ENCODE assay signal across 8 cellular contexts in the genomic region with DNA sequence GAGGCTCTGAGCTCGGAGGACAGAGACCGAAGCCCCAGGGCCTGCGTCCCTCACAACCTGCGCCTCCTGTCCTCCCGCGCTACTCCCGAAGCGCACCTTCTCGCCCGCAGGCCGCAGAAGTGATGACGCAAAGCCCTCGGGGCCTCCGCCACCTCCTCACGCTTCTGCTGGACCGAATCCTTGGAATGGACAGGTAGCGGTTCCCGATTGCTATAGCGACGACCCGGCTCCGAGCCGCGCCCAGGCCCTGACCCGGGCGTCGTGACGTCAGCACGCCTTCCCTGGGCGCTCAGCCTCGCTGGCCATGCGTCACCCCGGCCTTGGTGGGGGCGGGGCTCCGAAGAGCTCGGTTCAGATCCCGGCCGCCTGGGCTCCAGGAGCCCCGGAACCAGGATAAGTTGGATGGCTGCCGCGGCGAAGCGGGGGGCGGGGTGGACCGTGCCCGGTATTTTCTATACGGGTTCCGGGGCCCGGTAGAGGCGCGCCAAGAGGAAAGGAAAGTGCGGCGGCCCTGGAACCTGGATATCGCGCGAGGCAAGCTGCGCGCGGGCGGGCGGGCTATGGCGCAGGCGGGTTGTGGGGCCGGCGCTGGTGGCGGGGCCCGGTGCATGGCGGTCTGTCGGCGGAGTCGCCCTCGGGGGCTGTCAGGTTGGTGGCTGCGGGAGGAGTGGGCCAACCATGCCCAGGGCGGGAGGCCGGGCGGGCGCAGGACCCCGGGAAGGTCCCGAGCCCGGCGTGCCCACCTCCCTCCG. TPM values are rescaled to one million over a fixed set of nuclear protein-coding genes. Genes with fewer than 3 reads are reported as not detected.
DNase-seq lines count a peak whose midpoint lies in the region; ATAC-seq, FAIRE-seq and TF ChIP-seq lines count a peak whose summit lies in the region.

A gene (plus strand): TSS at position 542 of the 752 bp plus-strand sequence. CDS start 21,417 bp downstream, outside the sequence.

- 0 out of 22 replicates have a peak, but pooled peaks cover 0 to 3% (median 0%) of the 10 kb centered on the region in 11 experiments for H3K36me3 ChIP-seq in BLaER1 treated with 17β-estradiol and CSF1 and Interleukin-3, amounts not matched to agents 10 nM and 100 nM
- no peaks in the 10 kb centered on the region for H3K36me3 ChIP-seq in HepG2 (replicated peaks in 1 of 2; ENCODE audit: control insufficient read depth in 1 of 2, insufficient read depth in 2 of 2, low read length in 2 of 2)

- H3K4me3 Mint-ChIP-seq in dendritic cell treated with granulocyte-macrophage colony-stimulating factor and Interleukin-4, amounts not matched to agents 40 ng/mL and 50 ng/mL, for 4 days: peak within 1 kb of the TSS; percentile 88

- in situ Hi-C loops in HepG2 (cut with HindIII; ENCODE audit: extremely low pct_ligation_motif_present, low pct_unique_long_range_greater_than_20kb): no loop called here

- peaks cover 29 to 47% (median 42%) of the 10 kb centered on the region in 10 experiments for H3K4me1 ChIP-seq in BLaER1 treated with 17β-estradiol and CSF1 and Interleukin-3, amounts not matched to agents 10 nM and 100 nM
- peaks cover 51% of the 10 kb centered on the region for H3K4me1 ChIP-seq in HepG2 (ENCODE audit: insufficient read depth, low read length)

- H3K79me2 ChIP-seq in HepG2 (ENCODE audit: insufficient read depth, low read length): peaks cover 9% of the 10 kb centered on the region

- TF ChIP-seq RAD21 in HepG2 (CRISPR knock-in tag; IDR thresholded peaks at IDR 0.05): no peak; the same call in none of the 2 replicates

- DNase-seq in NCI-H748 treated with DMSO at 0.1 percent for 48 hours (lab: John Stamatoyannopoulos, UW): peak; percentile 93
- peak; percentile 77 to 87 for DNase-seq in activated CD4-positive, alpha-beta T cell treated with anti-CD3 and anti-CD28 coated beads, Interleukin-2, amount 50 U/mL, for 24 hours (ENCODE audit: low read depth in 1 of 2, low spot score in 1 of 2)
- DNase-seq in HepG2 (ENCODE audit: low spot score): peak; percentile 96
- peak; percentile 92 for DNase-seq in stimulated activated CD4-positive, alpha-beta T cell treated with anti-CD3 and anti-CD28 coated beads, Interleukin-4, amount 100 ng/mL, for 1 hour

- ATAC-seq in GM19351 (IDR thresholded peaks at IDR 0.05; ENCODE audit: unreplicated experiment): peak; percentile 80
- ATAC-seq in HG03558 (IDR thresholded peaks at IDR 0.05; ENCODE audit: extremely low read depth, unreplicated experiment): peak; percentile 55
- peak; percentile 90 for ATAC-seq in HepG2

- H3K4me3 ChIP-seq in BLaER1 treated with 17β-estradiol and CSF1 and Interleukin-3, amounts not matched to agents 10 nM and 100 nM: peak within 1 kb of the TSS; percentile 65 to 93 (median 80)
- peak within 1 kb of the TSS; percentile 69 to 97 (median 77) for H3K4me3 ChIP-seq in HepG2 (replicated peaks in 1 of 3; ENCODE audit: insufficient read depth in 1 of 3, low read depth in 2 of 3, low read length in 3 of 3)

- intact Hi-C loops in dendritic cell treated with granulocyte-macrophage colony-stimulating factor and Interleukin-4, amounts not matched to agents 40 ng/mL and 50 ng/mL, for 4 days (cut with micrococcal nuclease): no loop called here
- intact Hi-C loops in HepG2 (cut with micrococcal nuclease; ENCODE audit: unreplicated experiment): no loop called here

- no TSS peak for BruUV-seq in HepG2 (replicated peaks; lab: Mats Ljungman, UMichigan)

- H3K9ac ChIP-seq in BLaER1 treated with 17β-estradiol and CSF1 and Interleukin-3, amounts not matched to agents 10 nM and 100 nM: peak within 1 kb of the TSS; percentile 92 to 98 (median 97)
- H3K9ac ChIP-seq in HepG2 (ENCODE audit: insufficient read depth, low read depth, low read length): peak within 1 kb of the TSS; percentile 97

- POLR2A ChIA-PET in HepG2 (lab: Yijun Ruan, JAX): interaction anchor here (0.5 to 1.7 kb wide), 26 partner anchors 9 to 1271 kb away, joined by 3 to 18 read pairs (median 4); a partner anchor contains a TSS

- peak within 1 kb of the TSS; percentile 85 to 98 (median 93) for H3K4me2 ChIP-seq in BLaER1 treated with 17β-estradiol and CSF1 and Interleukin-3, amounts not matched to agents 10 nM and 100 nM
- H3K4me2 ChIP-seq in HepG2 (ENCODE audit: low read depth, low read length): peak within 1 kb of the TSS; percentile 94

- CTCF ChIA-PET in HepG2 (lab: Yijun Ruan, JAX; ENCODE audit: low intra/inter-chr PET ratio, low total read pairs): no interaction called here

- peak within 1 kb of the TSS; percentile 91 for H3K27ac Mint-ChIP-seq in dendritic cell treated with granulocyte-macrophage colony-stimulating factor and Interleukin-4, amounts not matched to agents 40 ng/mL and 50 ng/mL, for 4 days

- FAIRE-seq in HepG2 (lab: Jason Lieb, UNC): peak; percentile 60

- H4K20me1 ChIP-seq in BLaER1 treated with 17β-estradiol and CSF1 and Interleukin-3, amounts not matched to agents 10 nM and 100 nM: peaks cover 0 to 8% (median 0%) of the 10 kb centered on the region in 11 experiments; a peak in 3 of 22 replicates
- H4K20me1 ChIP-seq in HepG2 (ENCODE audit: insufficient read depth, low read length): no peaks in the 10 kb centered on the region

- H3K9me3 ChIP-seq in BLaER1 treated with 17β-estradiol and CSF1 and Interleukin-3, amounts not matched to agents 10 nM and 100 nM (replicated peaks in 1 of 11): no peaks in the 10 kb centered on the region
- no peaks in the 10 kb centered on the region for H3K9me3 ChIP-seq in HepG2 (ENCODE audit: low read length)

- H3K27ac ChIP-seq in BLaER1 treated with 17β-estradiol and CSF1 and Interleukin-3, amounts not matched to agents 10 nM and 100 nM: peak within 1 kb of the TSS; percentile 94 to 99 (median 95)
- peak within 1 kb of the TSS; percentile 93 for H3K27ac ChIP-seq in HepG2 (ENCODE audit: extremely low read length, insufficient read depth, low read length)

- H3K36me3 Mint-ChIP-seq in dendritic cell treated with granulocyte-macrophage colony-stimulating factor and Interleukin-4, amounts not matched to agents 40 ng/mL and 50 ng/mL, for 4 days (ENCODE audit: low read depth): peaks cover 14% of the 10 kb centered on the region

- whole genome bisulfite sequencing in HepG2 (ENCODE audit: low lambda C conversion rate): under 1% methylated on average over 38 of the region's 82 CpGs

- peaks cover 45% of the 10 kb centered on the region for H3K4me1 Mint-ChIP-seq in dendritic cell treated with granulocyte-macrophage colony-stimulating factor and Interleukin-4, amounts not matched to agents 40 ng/mL and 50 ng/mL, for 4 days (ENCODE audit: low read depth)

- peak; percentile 13 to 68; a peak in 3 of 4 replicates for TF ChIP-seq EP300 in HepG2 (IDR thresholded peaks at IDR 0.05; ENCODE audit: low read depth in 2 of 2, low read length in 2 of 2)
- no peak; the same call in 1 of the 2 replicates for TF ChIP-seq EP300 in HepG2 (CRISPR knock-in tag; IDR thresholded peaks at IDR 0.05; ENCODE audit: borderline replicate concordance)

- no peaks in the 10 kb centered on the region for H3K9me3 Mint-ChIP-seq in dendritic cell treated with granulocyte-macrophage colony-stimulating factor and Interleukin-4, amounts not matched to agents 40 ng/mL and 50 ng/mL, for 4 days

- no peaks in the 10 kb centered on the region for H3K27me3 ChIP-seq in BLaER1 treated with 17β-estradiol and CSF1 and Interleukin-3, amounts not matched to agents 10 nM and 100 nM
- H3K27me3 ChIP-seq in HepG2 (ENCODE audit: control insufficient read depth in 1 of 2, insufficient read depth in 2 of 2, low read length in 2 of 2): no peaks in the 10 kb centered on the region; a peak in 1 of 5 replicates

- no peak; the same call in 1 of the 2 replicates for TF ChIP-seq CTCF in HepG2 (CRISPR knock-in tag; IDR thresholded peaks at IDR 0.05)

- H2AFZ ChIP-seq in HepG2 (ENCODE audit: low read length): peak within 1 kb of the TSS; percentile 37

- peak in 1 of 2 experiments; percentile 73; a peak in 2 of 4 replicates for TF ChIP-seq POLR2A in HepG2 (IDR thresholded peaks at IDR 0.05; ENCODE audit: insufficient read depth in 1 of 2, low read depth in 2 of 2, low read length in 2 of 2)

- H3K27me3 Mint-ChIP-seq in dendritic cell treated with granulocyte-macrophage colony-stimulating factor and Interleukin-4, amounts not matched to agents 40 ng/mL and 50 ng/mL, for 4 days: no peaks in the 10 kb centered on the region

RNA-seq across cellular contexts. Expression of the gene that starts here (rescaled TPM):
- 11.8 and 13.2 TPM in 2 replicates for total RNA-seq in HepG2 (2016; rRNA removed; fragmentation: Illumina TruSeq; extraction: Trizol)
- 11.7 and 12.1 TPM in 2 replicates for total RNA-seq in HepG2 (2016; cell fraction: cytosol; rRNA removed; fragmentation: Illumina TruSeq; extraction: Trizol; ENCODE audit: low read depth)
- total RNA-seq in HepG2 (2016; cell fraction: insoluble cytoplasmic fraction; rRNA removed; fragmentation: Illumina TruSeq; extraction: Trizol): 9.9 and 12.7 TPM in 2 replicates
- total RNA-seq in HepG2 (2016; cell fraction: membrane; rRNA removed; fragmentation: Illumina TruSeq; extraction: Trizol): 21.8 and 26.0 TPM in 2 replicates
- 9.5 and 10.9 TPM in 2 replicates for total RNA-seq in HepG2 (2016; cell fraction: nucleus; rRNA removed; fragmentation: Illumina TruSeq; extraction: Trizol)
- 26.4 and 28.2 TPM in 2 replicates for polyA plus RNA-seq in HepG2 (2011; rRNA removed)
- polyA plus RNA-seq in HepG2 (2011; cell fraction: cytosol; rRNA removed): 9.0 and 14.0 TPM in 2 replicates
- 128 and 139 TPM in 2 replicates for polyA plus RNA-seq in HepG2 (2011; cell fraction: nucleus; rRNA removed)
- 15.4 and 17.3 TPM in 2 replicates for polyA plus RNA-seq in HepG2 (2012)
- polyA plus RNA-seq in HepG2 (2016; cell fraction: cytosol; fragmentation: Illumina TruSeq; extraction: Trizol; ENCODE audit: low read depth): 10.6 and 13.2 TPM in 2 replicates
- polyA plus RNA-seq in HepG2 (2016; cell fraction: insoluble cytoplasmic fraction; fragmentation: Illumina TruSeq; extraction: Trizol; ENCODE audit: low read depth): 14.5 and 16.3 TPM in 2 replicates
- 22.8 and 27.0 TPM in 2 replicates for polyA plus RNA-seq in HepG2 (2016; cell fraction: membrane; fragmentation: Illumina TruSeq; extraction: Trizol; ENCODE audit: low read depth)
- 38.8 and 39.0 TPM in 2 replicates for polyA plus RNA-seq in HepG2 (2016; cell fraction: nucleus; fragmentation: Illumina TruSeq; extraction: Trizol; ENCODE audit: insufficient read depth, low read depth)
- polyA minus RNA-seq in HepG2 (2011; rRNA and poly(A)+ RNA removed; ENCODE audit: low replicate concordance): 25.8 and 37.6 TPM in 2 replicates
- polyA minus RNA-seq in HepG2 (2011; cell fraction: cytosol; rRNA and poly(A)+ RNA removed): 3.6 and 4.4 TPM in 2 replicates
- polyA minus RNA-seq in HepG2 (2011; cell fraction: nucleus; rRNA and poly(A)+ RNA removed): 17.3 and 24.5 TPM in 2 replicates

Comparison
In these comparisons a context has a peak if more than half of its experiments do, and no peak if none do; other contexts are left out.
1. Peak in every context shown above with its lines: DNase-seq, ATAC-seq, H3K4me3 ChIP-seq and H3K27ac ChIP-seq.